ENCODE assay signal across 20 cellular contexts in the genomic region with DNA sequence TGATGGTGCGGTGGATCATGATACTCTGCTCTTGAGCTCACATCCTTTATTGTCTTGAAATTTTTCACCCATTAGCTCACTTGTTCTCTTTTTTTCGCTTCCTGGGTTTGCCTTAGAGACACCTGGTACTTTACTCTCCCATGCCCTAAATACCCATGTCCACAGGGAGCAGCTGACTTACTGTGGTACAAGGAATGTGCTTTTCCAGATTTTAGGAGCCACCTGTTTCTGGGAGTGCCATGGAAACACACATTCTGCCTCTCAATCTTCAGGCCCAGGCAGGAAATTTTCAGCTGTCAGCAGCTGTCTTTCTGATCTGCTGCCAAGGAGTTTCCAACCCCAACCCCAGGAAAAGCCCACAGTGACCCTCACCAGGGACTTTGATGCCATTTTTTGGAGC. TPM values are rescaled to one million over a fixed set of nuclear protein-coding genes. Genes with fewer than 3 reads are reported as not detected.
DNase-seq lines count a peak whose midpoint lies in the region; ATAC-seq and TF ChIP-seq lines count a peak whose summit lies in the region.
"Had no signal": no experiment of that assay in that cellular context is flagged by ENCODE, and none has a peak within 500 bp of the region (broad histone marks: within the 10 kb centered on the region; RNA-seq: fewer than 3 reads in every experiment).

No MANE protein-coding gene starts in this region.

- POLR2A ChIA-PET in MCF 10A (lab: Yijun Ruan, JAX), result no interaction called here

- ATAC-seq in psoas muscle, result peak; percentile 69 to 87 (median 76)
- ATAC-seq: K562, PC-3 had no signal

- BruUV-seq in MCF 10A (replicated peaks; lab: Mats Ljungman, UMichigan), result no TSS peak

- no peak for TF ChIP-seq CTCF in psoas muscle (IDR thresholded peaks at IDR 0.05)
- TF ChIP-seq CTCF in MCF 10A (IDR thresholded peaks at IDR 0.05; ENCODE audit: unreplicated experiment), result no peak

- CTCF ChIA-PET in MCF 10A (lab: Yijun Ruan, JAX), result no interaction called here

- intact Hi-C loops in psoas muscle (cut with DNase I), result no loop called here
- intact Hi-C loops in MCF 10A (cut with micrococcal nuclease), result no loop called here

- H3K4me3 ChIP-seq in psoas muscle, result no peak overlapping the region
- H3K4me3 ChIP-seq: K562 had no signal

- peaks cover 60% of the 10 kb centered on the region for H3K4me1 ChIP-seq in psoas muscle

- H3K4me3 Mint-ChIP-seq in MCF 10A (ENCODE audit: unreplicated experiment), result no peak overlapping the region
- no peak overlapping the region for H3K4me3 Mint-ChIP-seq in activated T-cell treated with anti-CD3 and anti-CD28 coated beads, Interleukin-2, amount 50 U/mL, for 24 hours
- H3K4me3 Mint-ChIP-seq: HFFc6 had no signal

- H3K27me3 Mint-ChIP-seq in MCF 10A (ENCODE audit: insufficient read depth, unreplicated experiment), result no peaks in the 10 kb centered on the region
- no peaks in the 10 kb centered on the region for H3K27me3 Mint-ChIP-seq in activated T-cell treated with anti-CD3 and anti-CD28 coated beads, Interleukin-2, amount 50 U/mL, for 24 hours

- no peak overlapping the region for H3K27ac Mint-ChIP-seq in MCF 10A (ENCODE audit: low read depth, unreplicated experiment)
- H3K27ac Mint-ChIP-seq in activated T-cell treated with anti-CD3 and anti-CD28 coated beads, Interleukin-2, amount 50 U/mL, for 24 hours, result no peak overlapping the region
- H3K27ac Mint-ChIP-seq: HFFc6 had no signal

- peak overlapping the region; percentile 75 for H3K27ac ChIP-seq in psoas muscle
- H3K27ac ChIP-seq: C4-2B had no signal

- H3K36me3 ChIP-seq in psoas muscle (ENCODE audit: insufficient read depth in 1 of 2, low read depth in 1 of 2), result peaks cover 0 to 10% of the 10 kb centered on the region in 2 donors

- no peaks in the 10 kb centered on the region for H3K36me3 Mint-ChIP-seq in MCF 10A (ENCODE audit: insufficient read depth, unreplicated experiment)
- no peaks in the 10 kb centered on the region for H3K36me3 Mint-ChIP-seq in activated T-cell treated with anti-CD3 and anti-CD28 coated beads, Interleukin-2, amount 50 U/mL, for 24 hours (ENCODE audit: low read depth)

- peaks cover 56% of the 10 kb centered on the region for H3K9me3 Mint-ChIP-seq in MCF 10A (ENCODE audit: unreplicated experiment)
- peaks cover 35% of the 10 kb centered on the region for H3K9me3 Mint-ChIP-seq in activated T-cell treated with anti-CD3 and anti-CD28 coated beads, Interleukin-2, amount 50 U/mL, for 24 hours

- no peaks in the 10 kb centered on the region for H3K9me3 ChIP-seq in psoas muscle

- H3K27me3 ChIP-seq in psoas muscle (ENCODE audit: insufficient read depth in 3 of 3, low read length in 2 of 3), result no peaks in the 10 kb centered on the region

- 26 to 60% (median 32%) methylated on average over 2 of the region's 2 CpGs for WGBS in psoas muscle, 3 donors

- peak; percentile 50 for DNase-seq in COR-L47 (lab: John Stamatoyannopoulos, UW)
- peak; percentile 98 for DNase-seq in LHCN-M2 (ENCODE audit: low read depth)
- DNase-seq in NCI-H748 treated with DMSO at 0.1 percent for 48 hours (lab: John Stamatoyannopoulos, UW), result peak; percentile 3
- DNase-seq in psoas muscle, result no peak
- DNase-seq in MCF 10A (ENCODE audit: unreplicated experiment), result no peak
- DNase-seq in activated T-cell treated with anti-CD3 and anti-CD28 coated beads, Interleukin-2, amount 50 U/mL, for 24 hours, result no peak
- DNase-seq in SKM-1 treated with dmso at 0.1 percent for 144 hours (lab: John Stamatoyannopoulos, UW; ENCODE audit: unreplicated experiment), result no peak
- DNase-seq: ACHN, AML-193, GDM1, H7, HFFc6, NCI-H446 treated with DMSO at 0.1 percent for 48 hours, PC-3, RPMI8226, SIG-M5 had no signal

- no peaks in the 10 kb centered on the region for H3K4me1 Mint-ChIP-seq in MCF 10A (ENCODE audit: insufficient read depth, unreplicated experiment)
- H3K4me1 Mint-ChIP-seq in activated T-cell treated with anti-CD3 and anti-CD28 coated beads, Interleukin-2, amount 50 U/mL, for 24 hours (ENCODE audit: low read depth), result no peaks in the 10 kb centered on the region

RNA-seq across cellular contexts. Expression of a gene that starts 18.9 kb away (rescaled TPM):
- total RNA-seq in LHCN-M2 (2014; rRNA removed) (1.8 and 3.7 TPM in 2 replicates), psoas muscle (100 to 1,000 TPM; 113 to 141 (median 127) TPM), MCF 10A (2022) (not detected in 2 replicates)
- polyA plus RNA-seq in LHCN-M2 (2012), result 0.58 TPM
- 10 to 100 TPM in 2 of 3 donors, 1 to 10 TPM in 1; 2.8 to 43.8 (median 40.1) TPM for polyA plus RNA-seq in psoas muscle
- total RNA-seq: Daoy; HFFc6; K562; PC-3; T-helper 1 cell treated with Interleukin-12 subunit alpha and Interleukin-12 subunit beta and Interleukin-4 antibody, amounts not matched to agents 30 ng/mL and 1 ng/mL, for 36 hours had no signal

Comparison
In these comparisons a context has a peak if more than half of its experiments do, and no peak if none do; other contexts are left out.
1. DNase-seq: peak in COR-L47 (single experiment), LHCN-M2 (single experiment) and NCI-H748 treated with DMSO at 0.1 percent for 48 hours (single experiment); none in psoas muscle (0 of 2), MCF 10A (single experiment), activated T-cell treated with anti-CD3 and anti-CD28 coated beads, Interleukin-2, amount 50 U/mL, for 24 hours (single experiment) and SKM-1 treated with dmso at 0.1 percent for 144 hours (single experiment).
2. RNA of a gene that starts 18.9 kb away (total RNA-seq): 113 to 141 TPM in psoas muscle; 1.8 to 3.7 TPM in LHCN-M2 and not detected in MCF 10A; every median in the first group is over 10 times any median in the second.